In the genomic region with DNA sequence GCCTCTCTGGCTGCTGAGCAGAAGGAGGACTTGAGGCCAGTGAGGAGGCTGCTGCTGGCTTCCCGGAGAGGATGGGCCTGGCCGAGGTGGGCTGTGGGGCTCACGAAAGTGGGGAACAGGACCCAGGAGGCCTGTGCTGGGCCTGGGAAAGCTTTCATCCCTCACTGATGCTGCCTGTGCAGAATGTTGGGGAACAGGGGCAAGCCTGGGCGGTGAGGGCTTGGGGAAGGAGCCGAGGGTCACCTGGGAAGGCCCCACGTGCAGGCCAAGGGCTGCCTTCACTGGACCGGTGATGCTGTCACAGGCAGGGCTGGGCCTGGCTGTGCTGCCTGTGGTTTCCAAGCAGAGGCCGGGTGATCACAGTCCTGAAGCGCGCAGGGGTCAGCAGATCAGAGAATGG, we compare ENCODE assay signal across 25 cellular contexts. TPM values are rescaled to one million over a fixed set of nuclear protein-coding genes. Genes with fewer than 3 reads are reported as not detected.
A peak's percentile ranks its signal among the peaks of the same experiment; 100 is the strongest.
DNase-seq lines count a peak whose midpoint lies in the region; ATAC-seq and TF ChIP-seq lines count a peak whose summit lies in the region.
"Had no signal": no experiment of that assay in that cellular context is flagged by ENCODE, and none has a peak within 500 bp of the region (broad histone marks: within the 10 kb centered on the region; RNA-seq: fewer than 3 reads in every experiment).

No MANE protein-coding gene starts in this region.

- CTCF ChIA-PET in CD4-positive, alpha-beta T cell (lab: Charles Lee) = no interaction called here

- H3K27ac ChIP-seq in CD4-positive, alpha-beta T cell (ENCODE audit: low read depth, low read length) = no peak overlapping the region
- H3K27ac ChIP-seq: ascending aorta, dorsolateral prefrontal cortex, heart left ventricle, ovary, uterus had no signal

- no peak for ATAC-seq in CD4-positive, alpha-beta T cell (ENCODE audit: poor library complexity)
- ATAC-seq in naive thymus-derived CD8-positive, alpha-beta T cell = no peak
- no peak for ATAC-seq in GM18873 (IDR thresholded peaks at IDR 0.05; ENCODE audit: low FRiP score, unreplicated experiment)
- ATAC-seq: heart left ventricle, left cardiac atrium had no signal

- H3K36me3 Mint-ChIP-seq in CD4-positive, alpha-beta T cell (ENCODE audit: low read depth) = peaks cover 86% of the 10 kb centered on the region
- peaks cover 79% of the 10 kb centered on the region for H3K36me3 Mint-ChIP-seq in activated T-helper 2 cell treated with anti-CD3 and anti-CD28 coated beads, Interferon-gamma antibody, Interleukin-2, Interleukin-4, amounts not matched to agents 10 μg/mL and 5 μg/mL and 100 μg/mL, durations not matched to agents 14 hours and 24 hours and 36 hours (ENCODE audit: low read depth)
- peaks cover 0 to 78% (median 36%) of the 10 kb centered on the region in 3 donors for H3K36me3 Mint-ChIP-seq in naive thymus-derived CD8-positive, alpha-beta T cell

- H3K4me1 Mint-ChIP-seq in CD4-positive, alpha-beta T cell (ENCODE audit: low read depth) = peaks cover 26% of the 10 kb centered on the region
- H3K4me1 Mint-ChIP-seq in activated T-helper 2 cell treated with anti-CD3 and anti-CD28 coated beads, Interferon-gamma antibody, Interleukin-2, Interleukin-4, amounts not matched to agents 10 μg/mL and 5 μg/mL and 100 μg/mL, durations not matched to agents 14 hours and 24 hours and 36 hours (ENCODE audit: low read depth) = peaks cover 35% of the 10 kb centered on the region
- peaks cover 37 to 83% (median 78%) of the 10 kb centered on the region in 4 donors for H3K4me1 Mint-ChIP-seq in naive thymus-derived CD8-positive, alpha-beta T cell

- no peaks in the 10 kb centered on the region for H3K9me3 Mint-ChIP-seq in CD4-positive, alpha-beta T cell
- H3K9me3 Mint-ChIP-seq in activated T-helper 2 cell treated with anti-CD3 and anti-CD28 coated beads, Interferon-gamma antibody, Interleukin-2, Interleukin-4, amounts not matched to agents 10 μg/mL and 5 μg/mL and 100 μg/mL, durations not matched to agents 14 hours and 24 hours and 36 hours = no peaks in the 10 kb centered on the region
- no peaks in the 10 kb centered on the region for H3K9me3 Mint-ChIP-seq in naive thymus-derived CD8-positive, alpha-beta T cell
- H3K9me3 Mint-ChIP-seq: naive B cell had no signal

- no peaks in the 10 kb centered on the region for H3K27me3 ChIP-seq in CD4-positive, alpha-beta T cell (ENCODE audit: control insufficient read depth, insufficient read depth, low read length)
- H3K27me3 ChIP-seq: ascending aorta, dorsolateral prefrontal cortex, heart left ventricle, ovary, uterus had no signal

- POLR2A ChIA-PET in CD4-positive, alpha-beta T cell (lab: Charles Lee) = interaction anchor here (0.6 kb wide), 1 partner anchor 117 kb away, joined by 3 read pairs; the partner anchor contains the start of gene KLF2
- POLR2A ChIA-PET in naive thymus-derived CD8-positive, alpha-beta T cell (lab: Charles Lee) = interaction anchor here (0.7 to 4.0 kb wide), 7 partner anchors 9 to 165 kb away, joined by 3 to 25 read pairs (median 4); partner anchors contain the start of genes AP1M1 and KLF2

- no peaks in the 10 kb centered on the region for H3K27me3 Mint-ChIP-seq in CD4-positive, alpha-beta T cell
- H3K27me3 Mint-ChIP-seq in activated T-helper 2 cell treated with anti-CD3 and anti-CD28 coated beads, Interferon-gamma antibody, Interleukin-2, Interleukin-4, amounts not matched to agents 10 μg/mL and 5 μg/mL and 100 μg/mL, durations not matched to agents 14 hours and 24 hours and 36 hours (ENCODE audit: low read depth) = no peaks in the 10 kb centered on the region
- H3K27me3 Mint-ChIP-seq in naive thymus-derived CD8-positive, alpha-beta T cell = no peaks in the 10 kb centered on the region
- H3K27me3 Mint-ChIP-seq: CD4-positive, CD25-positive, alpha-beta regulatory T cell; naive B cell had no signal

- H3K27ac Mint-ChIP-seq in CD4-positive, alpha-beta T cell = peak overlapping the region; percentile 65
- H3K27ac Mint-ChIP-seq in activated T-helper 2 cell treated with anti-CD3 and anti-CD28 coated beads, Interferon-gamma antibody, Interleukin-2, Interleukin-4, amounts not matched to agents 10 μg/mL and 5 μg/mL and 100 μg/mL, durations not matched to agents 14 hours and 24 hours and 36 hours = peak overlapping the region; percentile 13
- H3K27ac Mint-ChIP-seq in naive thymus-derived CD8-positive, alpha-beta T cell = peak overlapping the region; percentile 84 to 98 (median 94)

- no peak overlapping the region for H3K4me3 Mint-ChIP-seq in CD4-positive, alpha-beta T cell
- no peak overlapping the region for H3K4me3 Mint-ChIP-seq in activated T-helper 2 cell treated with anti-CD3 and anti-CD28 coated beads, Interferon-gamma antibody, Interleukin-2, Interleukin-4, amounts not matched to agents 10 μg/mL and 5 μg/mL and 100 μg/mL, durations not matched to agents 14 hours and 24 hours and 36 hours (ENCODE audit: low read depth)
- H3K4me3 Mint-ChIP-seq in naive thymus-derived CD8-positive, alpha-beta T cell = peak overlapping the region in 8 of 10 donors; percentile 44 to 88 (median 80)
- H3K4me3 Mint-ChIP-seq: CD4-positive, CD25-positive, alpha-beta regulatory T cell had no signal

- no peak for TF ChIP-seq CTCF in CD4-positive, alpha-beta T cell (IDR thresholded peaks at IDR 0.05)

- peak in 1 of 10 experiments; percentile 23 for DNase-seq in CD4-positive, alpha-beta T cell
- DNase-seq in D341Med (ENCODE audit: low spot score) = peak; percentile 17
- no peak for DNase-seq in activated T-helper 2 cell treated with anti-CD3 and anti-CD28 coated beads, Interferon-gamma antibody, Interleukin-2, Interleukin-4, amounts not matched to agents 10 μg/mL and 5 μg/mL and 100 μg/mL, durations not matched to agents 14 hours and 24 hours and 36 hours (ENCODE audit: low spot score)
- no peak for DNase-seq in naive thymus-derived CD8-positive, alpha-beta T cell
- no peak for DNase-seq in stimulated activated naive CD4-positive, alpha-beta T cell (lab: John Stamatoyannopoulos, UW)
- DNase-seq in SKM-1 (lab: John Stamatoyannopoulos, UW; ENCODE audit: unreplicated experiment) = no peak
- DNase-seq: activated CD4-positive, alpha-beta T cell treated with anti-CD3 and anti-CD28 coated beads for 48 hours; CD4-positive, CD25-positive, alpha-beta regulatory T cell; central memory CD4-positive, alpha-beta T cell; heart left ventricle; Karpas-422; left cardiac atrium; mesendoderm; naive B cell; NCI-H1048; NCI-H2029; NCI-H2227 treated with DMSO at 0.1 percent for 48 hours; ovary; right cardiac atrium; uterus had no signal

- no peaks in the 10 kb centered on the region for H3K9me3 ChIP-seq in CD4-positive, alpha-beta T cell (ENCODE audit: control insufficient read depth, low read length)
- H3K9me3 ChIP-seq: ascending aorta, uterus had no signal

- intact Hi-C loops in CD4-positive, alpha-beta T cell (cut with DNase I, micrococcal nuclease) = no loop called here
- intact Hi-C loops in activated T-helper 2 cell treated with anti-CD3 and anti-CD28 coated beads, Interferon-gamma antibody, Interleukin-2, Interleukin-4, amounts not matched to agents 10 μg/mL and 5 μg/mL and 100 μg/mL, durations not matched to agents 14 hours and 24 hours and 36 hours (cut with micrococcal nuclease) = no loop called here

RNA-seq across cellular contexts. Expression of gene AP1M1, which starts 9.4 kb away (rescaled TPM):
- 10 to 100 TPM; 52.1 to 58.3 TPM for total RNA-seq in CD4-positive, alpha-beta T cell
- 106 and 120 TPM in 2 replicates for total RNA-seq in activated T-helper 2 cell treated with anti-CD3 and anti-CD28 coated beads, Interferon-gamma antibody, Interleukin-2, Interleukin-4, amounts not matched to agents 10 μg/mL and 5 μg/mL and 100 μg/mL, durations not matched to agents 14 hours and 24 hours and 36 hours
- total RNA-seq in naive thymus-derived CD8-positive, alpha-beta T cell = 100 to 1,000 TPM; 151 to 154 TPM
- polyA plus RNA-seq in naive thymus-derived CD8-positive, alpha-beta T cell = 100 to 1,000 TPM; 195 to 288 (median 241) TPM

RNA-seq across cellular contexts. Expression of gene FAM32A, which starts 21.9 kb away (rescaled TPM):
- 10 to 100 TPM; 44.5 to 50.3 TPM for total RNA-seq in CD4-positive, alpha-beta T cell
- 65.6 and 68.6 TPM in 2 replicates for total RNA-seq in activated T-helper 2 cell treated with anti-CD3 and anti-CD28 coated beads, Interferon-gamma antibody, Interleukin-2, Interleukin-4, amounts not matched to agents 10 μg/mL and 5 μg/mL and 100 μg/mL, durations not matched to agents 14 hours and 24 hours and 36 hours
- 10 to 100 TPM; 70.3 to 74.3 TPM for total RNA-seq in naive thymus-derived CD8-positive, alpha-beta T cell
- polyA plus RNA-seq in naive thymus-derived CD8-positive, alpha-beta T cell = 100 to 1,000 TPM; 150 to 205 (median 183) TPM

RNA-seq across cellular contexts. Expression of gene CIB3, which starts 33.7 kb away (rescaled TPM):
- not detected for total RNA-seq in CD4-positive, alpha-beta T cell
- not detected in 2 replicates for total RNA-seq in activated T-helper 2 cell treated with anti-CD3 and anti-CD28 coated beads, Interferon-gamma antibody, Interleukin-2, Interleukin-4, amounts not matched to agents 10 μg/mL and 5 μg/mL and 100 μg/mL, durations not matched to agents 14 hours and 24 hours and 36 hours
- total RNA-seq in naive thymus-derived CD8-positive, alpha-beta T cell = not detected
- polyA plus RNA-seq in naive thymus-derived CD8-positive, alpha-beta T cell = not detected
- total RNA-seq: ascending aorta; CD4-positive, CD25-positive, alpha-beta regulatory T cell; dorsolateral prefrontal cortex; heart left ventricle; HT-29; left cardiac atrium; ovary; right cardiac atrium; temporal lobe; uterus had no signal
- polyA plus RNA-seq: CD4-positive, CD25-positive, alpha-beta regulatory T cell; heart left ventricle; ovary; right cardiac atrium had no signal

Comparison
In these comparisons a context has a peak if more than half of its experiments do, and no peak if none do; other contexts are left out.
1. H3K27ac Mint-ChIP-seq: peak in every context shown above with its lines; median percentile 94 in naive thymus-derived CD8-positive, alpha-beta T cell; 65 in CD4-positive, alpha-beta T cell; 13 in activated T-helper 2 cell treated with anti-CD3 and anti-CD28 coated beads, Interferon-gamma antibody, Interleukin-2, Interleukin-4, amounts not matched to agents 10 μg/mL and 5 μg/mL and 100 μg/mL, durations not matched to agents 14 hours and 24 hours and 36 hours.
2. H3K4me3 Mint-ChIP-seq: peak in naive thymus-derived CD8-positive, alpha-beta T cell (8 of 10); none in CD4-positive, alpha-beta T cell (single experiment) and activated T-helper 2 cell treated with anti-CD3 and anti-CD28 coated beads, Interferon-gamma antibody, Interleukin-2, Interleukin-4, amounts not matched to agents 10 μg/mL and 5 μg/mL and 100 μg/mL, durations not matched to agents 14 hours and 24 hours and 36 hours (single experiment).